Comparison of ENCODE assay signal across 11 cellular contexts in genomic region chr22:18066181-18066859, GRCh38. TPM values are rescaled to one million over a fixed set of nuclear protein-coding genes. Genes with fewer than 3 reads are reported as not detected.
A peak's percentile ranks its signal among the peaks of the same experiment; 100 is the strongest.
DNase-seq lines count a peak whose midpoint lies in the region; ATAC-seq and TF ChIP-seq lines count a peak whose summit lies in the region.
"Had no signal": no experiment of that assay in that cellular context is flagged by ENCODE, and none has a peak within 500 bp of the region (broad histone marks: within the 10 kb centered on the region; RNA-seq: fewer than 3 reads in every experiment).

No MANE protein-coding gene starts in this region.

- intact Hi-C loops in esophagus muscularis mucosa (cut with DNase I): loop anchor here (5.0 kb wide), 1 partner anchor 34 kb away; no protein-coding TSS in a partner anchor
- intact Hi-C loops in posterior vena cava (cut with DNase I): loop anchor here in 1 of 2 donors (10.0 kb wide), 1 partner anchor 52 kb away; no protein-coding TSS in a partner anchor

- no peaks in the 10 kb centered on the region for H4K20me1 ChIP-seq in DOHH2 (ENCODE audit: control insufficient read depth, insufficient read depth, low read depth, low read length)

- H3K79me2 ChIP-seq in DOHH2 (ENCODE audit: control insufficient read depth, low read length): no peaks in the 10 kb centered on the region

- H3K4me1 ChIP-seq in DOHH2 (ENCODE audit: control insufficient read depth, low read length) (peaks cover 70% of the 10 kb centered on the region), esophagus muscularis mucosa (peaks cover 7 to 71% (median 43%) of the 10 kb centered on the region in 4 donors)

- H3K9me3 ChIP-seq in DOHH2 (ENCODE audit: control insufficient read depth, insufficient read depth, low read length) (no peaks in the 10 kb centered on the region), esophagus muscularis mucosa (no peaks in the 10 kb centered on the region)

- peaks cover 21% of the 10 kb centered on the region for H3F3A ChIP-seq in DOHH2 (ENCODE audit: control insufficient read depth, insufficient read depth)

- TF ChIP-seq CTCF in DOHH2 (IDR thresholded peaks at IDR 0.05; ENCODE audit: low read depth, low read length, poor library complexity, severe bottlenecking): no peak
- TF ChIP-seq CTCF in esophagus muscularis mucosa (IDR thresholded peaks at IDR 0.05): no peak

- peak overlapping the region; percentile 76 for H3K4me2 ChIP-seq in DOHH2 (ENCODE audit: low read length)

- TF ChIP-seq POLR2A in esophagus muscularis mucosa (IDR thresholded peaks at IDR 0.05; ENCODE audit: low read depth): no peak

- H3K27me3 ChIP-seq in DOHH2 (ENCODE audit: control insufficient read depth, low read length) (no peaks in the 10 kb centered on the region), esophagus muscularis mucosa (peaks cover 0 to 4% (median 0%) of the 10 kb centered on the region in 4 donors)

- no peaks in the 10 kb centered on the region for H3K9me2 ChIP-seq in DOHH2 (replicated peaks; ENCODE audit: control insufficient read depth, low read length)

- H3K4me3 ChIP-seq in DOHH2 (ENCODE audit: low read length) (peak overlapping the region; percentile 61), esophagus muscularis mucosa (no peak overlapping the region)
- H3K4me3 ChIP-seq: lung had no signal

- no peak for TF ChIP-seq EP300 in esophagus muscularis mucosa (IDR thresholded peaks at IDR 0.05)

- H3K36me3 ChIP-seq in DOHH2 (ENCODE audit: control insufficient read depth, low read length) (peaks cover 9% of the 10 kb centered on the region; the same call in 1 of the 2 replicates), esophagus muscularis mucosa (no peaks in the 10 kb centered on the region)

- ATAC-seq in GM18502 (IDR thresholded peaks at IDR 0.05; ENCODE audit: poor library complexity, unreplicated experiment) (no peak), HG02981 (IDR thresholded peaks at IDR 0.05; ENCODE audit: unreplicated experiment) (no peak), HG02610 (IDR thresholded peaks at IDR 0.05; ENCODE audit: unreplicated experiment) (no peak)
- ATAC-seq: activated CD8-positive, alpha-beta T cell treated with anti-CD3 and anti-CD28 coated beads, Interleukin-2, amount 10 ng/mL, durations not matched to agents 7 days and 5 days; stimulated activated naive CD8-positive, alpha-beta T cell treated with anti-CD3 and anti-CD28 coated beads, Interleukin-15, Interleukin-2, amounts not matched to agents 100 U/mL and 50 U/mL, for 24 hours had no signal

- 54% methylated on average over 12 of the region's 12 CpGs for WGBS in esophagus muscularis mucosa

- H3K27ac ChIP-seq in DOHH2 (ENCODE audit: low read depth, low read length) (peak overlapping the region; percentile 49), esophagus muscularis mucosa (replicated peaks in 1 of 4) (peak overlapping the region; percentile 86 to 94 (median 89))

- DNase-seq in NAMALWA (ENCODE audit: low spot score): peak; percentile 78
- no peak for DNase-seq in esophagus muscularis mucosa (ENCODE audit: extremely low spot score)
- DNase-seq in posterior vena cava (ENCODE audit: low spot score): peak; percentile 52
- no peak for DNase-seq in stimulated activated CD4-positive, alpha-beta T cell treated with anti-CD3 and anti-CD28 coated beads, Interleukin-2, amount 100 ng/mL, for 24 hours
- DNase-seq: activated CD8-positive, alpha-beta T cell treated with anti-CD3 and anti-CD28 coated beads, Interleukin-2, amount 10 ng/mL, durations not matched to agents 7 days and 5 days; stimulated activated naive CD8-positive, alpha-beta T cell treated with anti-CD3 and anti-CD28 coated beads, Interleukin-15, Interleukin-2, amounts not matched to agents 100 U/mL and 50 U/mL, for 24 hours had no signal

RNA-seq across cellular contexts. Expression of gene PEX26, which starts 11.5 kb away (rescaled TPM):
- total RNA-seq in esophagus muscularis mucosa (10 to 100 TPM; 19.7 to 54.2 (median 33.6) TPM), posterior vena cava (10 to 100 TPM; 25.5 to 28.5 TPM)

RNA-seq across cellular contexts. Expression of gene MICAL3, which starts 42.0 kb away (rescaled TPM):
- total RNA-seq in esophagus muscularis mucosa: 10 to 100 TPM; 35.1 to 91.8 (median 67.8) TPM
- 100 to 1,000 TPM; 106 to 114 TPM for total RNA-seq in posterior vena cava

RNA-seq across cellular contexts. Expression of gene TUBA8, which starts 44.3 kb away (rescaled TPM):
- total RNA-seq in esophagus muscularis mucosa: 10 to 100 TPM in 3 of 4 donors, 1 to 10 TPM in 1; 7.5 to 16.5 (median 14.0) TPM
- 1 to 10 TPM; 2.3 to 2.8 TPM for total RNA-seq in posterior vena cava

Comparison
In these comparisons a context has a peak if more than half of its experiments do, and no peak if none do; other contexts are left out.
1. DNase-seq: peak in NAMALWA (single experiment) and posterior vena cava (single experiment); none in esophagus muscularis mucosa (single experiment) and stimulated activated CD4-positive, alpha-beta T cell treated with anti-CD3 and anti-CD28 coated beads, Interleukin-2, amount 100 ng/mL, for 24 hours (0 of 2).